Comparison of ENCODE assay signal across 8 cellular contexts in genomic region chr17:77145635-77146632, GRCh38. TPM values are rescaled to one million over a fixed set of nuclear protein-coding genes. Genes with fewer than 3 reads are reported as not detected.
A peak's percentile ranks its signal among the peaks of the same experiment; 100 is the strongest.
DNase-seq lines count a peak whose midpoint lies in the region; ATAC-seq and TF ChIP-seq lines count a peak whose summit lies in the region.

No MANE protein-coding gene starts in this region.

- H3K4me3 ChIP-seq in MG63 (no peak overlapping the region), cardiac fibroblast (replicated peaks in 1 of 2; ENCODE audit: low read depth in 2 of 2, low read length in 2 of 2) (peak overlapping the region; percentile 11 to 15), liver (ENCODE audit: low read depth in 1 of 3, low read length in 3 of 3) (peak overlapping the region in 1 of 3 donors; percentile 34)

- H3K27me3 ChIP-seq in MG63 (no peaks in the 10 kb centered on the region), liver (ENCODE audit: control insufficient read depth in 4 of 4, insufficient read depth in 4 of 4, low read length in 3 of 4) (no peaks in the 10 kb centered on the region)

- peak overlapping the region; percentile 4 to 93 for H3K9ac ChIP-seq in liver (ENCODE audit: low read depth in 1 of 2, low read length in 2 of 2)

- peak; percentile 81 for DNase-seq in G401 (ENCODE audit: low spot score)
- peak; percentile 44 for DNase-seq in MG63
- DNase-seq in cardiac fibroblast (ENCODE audit: low read depth in 2 of 2), result peak; percentile 80 to 88
- DNase-seq in superior temporal gyrus (ENCODE audit: extremely low spot score), result peak; percentile 74
- no peak for DNase-seq in RKO (ENCODE audit: low spot score)
- DNase-seq in activated gamma-delta T cell (lab: John Stamatoyannopoulos, UW), result no peak

- in situ Hi-C loops in G401 (cut with HindIII; ENCODE audit: low sequenced_read_pairs), result no loop called here

- 24% methylated on average over 13 of the region's 13 CpGs for WGBS in liver

- ATAC-seq in HG02588 (IDR thresholded peaks at IDR 0.05; ENCODE audit: unreplicated experiment), result no peak

- peaks cover 83% of the 10 kb centered on the region for H3K36me3 ChIP-seq in MG63
- H3K36me3 ChIP-seq in liver (ENCODE audit: control insufficient read depth in 4 of 4, insufficient read depth in 3 of 4, low read depth in 1 of 4, low read length in 3 of 4), result peaks cover 0 to 2% (median 0%) of the 10 kb centered on the region in 4 donors

- peak overlapping the region; percentile 75 to 81 for H3K27ac ChIP-seq in liver (ENCODE audit: low read depth in 1 of 2, low read length in 2 of 2)

- no peaks in the 10 kb centered on the region for H3K9me3 ChIP-seq in MG63
- H3K9me3 ChIP-seq in liver (ENCODE audit: control insufficient read depth in 4 of 4, low read length in 3 of 4), result no peaks in the 10 kb centered on the region

- TF ChIP-seq RAD21 in liver (IDR thresholded peaks at IDR 0.05), result peak; percentile 21 to 37

- TF ChIP-seq CTCF in cardiac fibroblast (IDR thresholded peaks at IDR 0.05; ENCODE audit: low read depth, low read length), result peak; percentile 6
- TF ChIP-seq CTCF in liver (IDR thresholded peaks at IDR 0.05; ENCODE audit: low read depth, low read length, missing input control), result no peak

- H3K4me1 ChIP-seq in liver (ENCODE audit: control insufficient read depth in 4 of 4, insufficient read depth in 4 of 4, low read length in 3 of 4), result peaks cover 0 to 18% (median 12%) of the 10 kb centered on the region in 4 donors

TF ChIP-seq in liver, 16 proteins besides CTCF, POLR2A, EP300 and RAD21:
- TF ChIP-seq HNF4A (conservative IDR thresholded peaks at IDR 0.05), result peak in 1 of 2 donors; percentile 6
- peak; percentile 61 for TF ChIP-seq NR2F2 (IDR thresholded peaks at IDR 0.05)
- TF ChIP-seq MAX (IDR thresholded peaks at IDR 0.05), result peak; percentile 84
- no peak for TF ChIP-seq HNF4G (IDR thresholded peaks at IDR 0.05)
- peak; percentile 48 to 56 for TF ChIP-seq RXRA (IDR thresholded peaks at IDR 0.05)

RNA-seq across cellular contexts. Expression of gene SEC14L1, which starts 5.2 kb away (rescaled TPM):
- total RNA-seq in G401 (2014; rRNA removed; shearing (Covaris generic)), result 48.1 and 58.3 TPM in 2 replicates
- 16.2 and 41.7 TPM in 2 replicates for total RNA-seq in MG63 (2014; rRNA removed; shearing (Covaris generic); ENCODE audit: low replicate concordance)
- total RNA-seq in liver, result 10 to 100 TPM; 34.6 to 52.0 TPM
- 10 to 100 TPM; 17.0 to 19.0 TPM for polyA plus RNA-seq in liver

Comparison
In these comparisons a context has a peak if more than half of its experiments do, and no peak if none do; other contexts are left out.
1. DNase-seq: peak in G401 (single experiment), MG63 (single experiment), cardiac fibroblast (2 of 2) and superior temporal gyrus (single experiment); none in RKO (single experiment) and activated gamma-delta T cell (single experiment).